Comparison of ENCODE assay signal across 8 cellular contexts in genomic region chr1:66374561-66375111, GRCh38.
DNase-seq lines count a peak whose midpoint lies in the region; ATAC-seq and TF ChIP-seq lines count a peak whose summit lies in the region.

No MANE protein-coding gene starts in this region.

- no peaks in the 10 kb centered on the region for H4K20me1 ChIP-seq in BLaER1

- POLR2A ChIA-PET in activated CD8-positive, alpha-beta T cell treated with anti-CD3 and anti-CD28 coated beads for 36 hours (lab: Charles Lee): interaction anchor here (0.7 to 1.6 kb wide), 7 partner anchors 9 to 124 kb away, joined by 3 to 5 read pairs (median 3); no protein-coding TSS in a partner anchor

- H3K9me3 ChIP-seq in BLaER1 (no peaks in the 10 kb centered on the region), left ventricle myocardium inferior (replicated peaks) (no peaks in the 10 kb centered on the region), transverse colon (no peaks in the 10 kb centered on the region)

- H3K36me3 Mint-ChIP-seq in activated CD8-positive, alpha-beta T cell treated with anti-CD3 and anti-CD28 coated beads for 36 hours (ENCODE audit: low read depth): peaks cover 37% of the 10 kb centered on the region

- no peaks in the 10 kb centered on the region for H3K36me3 ChIP-seq in BLaER1
- peaks cover 24% of the 10 kb centered on the region for H3K36me3 ChIP-seq in left ventricle myocardium inferior
- no peaks in the 10 kb centered on the region for H3K36me3 ChIP-seq in transverse colon

- H3K4me1 ChIP-seq in BLaER1 (peaks cover 59% of the 10 kb centered on the region), left ventricle myocardium inferior (peaks cover 53% of the 10 kb centered on the region), transverse colon (peaks cover 6 to 32% (median 10%) of the 10 kb centered on the region in 4 donors)

- WGBS in transverse colon (ENCODE audit: low coverage in 1 of 2), 2 donors: 45 to 48% methylated on average over 2 of the region's 2 CpGs

- H3K9ac ChIP-seq in BLaER1: no peak overlapping the region

- peak overlapping the region; percentile 60 for H3K4me3 Mint-ChIP-seq in activated CD8-positive, alpha-beta T cell treated with anti-CD3 and anti-CD28 coated beads for 36 hours

- H3K27me3 ChIP-seq in BLaER1 (no peaks in the 10 kb centered on the region), left ventricle myocardium inferior (ENCODE audit: low read depth) (no peaks in the 10 kb centered on the region), transverse colon (no peaks in the 10 kb centered on the region)

- H3K27ac ChIP-seq in BLaER1: peak overlapping the region; percentile 76
- H3K27ac ChIP-seq in left ventricle myocardium inferior (replicated peaks): peak overlapping the region; percentile 66
- H3K27ac ChIP-seq in transverse colon: peak overlapping the region; percentile 39 to 71 (median 60)

- no peak for TF ChIP-seq CTCF in activated CD8-positive, alpha-beta T cell treated with anti-CD3 and anti-CD28 coated beads for 36 hours (IDR thresholded peaks at IDR 0.05)
- TF ChIP-seq CTCF in left ventricle myocardium inferior (IDR thresholded peaks at IDR 0.05; ENCODE audit: borderline replicate concordance): no peak
- no peak for TF ChIP-seq CTCF in transverse colon (IDR thresholded peaks at IDR 0.05)

- CTCF ChIA-PET in activated CD8-positive, alpha-beta T cell treated with anti-CD3 and anti-CD28 coated beads for 36 hours (lab: Charles Lee): interaction anchor here (1.0 to 4.9 kb wide), 9 partner anchors 9 to 122 kb away, joined by 3 to 32 read pairs (median 4); no protein-coding TSS in a partner anchor

- H3K27me3 Mint-ChIP-seq in activated CD8-positive, alpha-beta T cell treated with anti-CD3 and anti-CD28 coated beads for 36 hours: no peaks in the 10 kb centered on the region

- H3K9me3 Mint-ChIP-seq in activated CD8-positive, alpha-beta T cell treated with anti-CD3 and anti-CD28 coated beads for 36 hours: no peaks in the 10 kb centered on the region

- in situ Hi-C loops in transverse colon (cut with MboI; ENCODE audit: low pct_ligation_motif_present in 1 of 4, low pct_unique_long_range_greater_than_20kb in 1 of 4, low sequenced_read_pairs in 3 of 4): no loop called here

- no peak overlapping the region for H3K4me3 ChIP-seq in BLaER1
- no peak overlapping the region for H3K4me3 ChIP-seq in left ventricle myocardium inferior
- H3K4me3 ChIP-seq in transverse colon: no peak overlapping the region

- H3K27ac Mint-ChIP-seq in activated CD8-positive, alpha-beta T cell treated with anti-CD3 and anti-CD28 coated beads for 36 hours: peak overlapping the region; percentile 93

- H3K4me1 Mint-ChIP-seq in activated CD8-positive, alpha-beta T cell treated with anti-CD3 and anti-CD28 coated beads for 36 hours (ENCODE audit: low read depth): peaks cover 75% of the 10 kb centered on the region

- no peak for TF ChIP-seq POLR2A in transverse colon (IDR thresholded peaks at IDR 0.05)

- peak; percentile 76 for DNase-seq in activated CD8-positive, alpha-beta T cell treated with anti-CD3 and anti-CD28 coated beads for 36 hours
- DNase-seq in left ventricle myocardium inferior: no peak
- no peak for DNase-seq in transverse colon
- DNase-seq in activated CD4-positive, CD25-positive, alpha-beta regulatory T cell (lab: John Stamatoyannopoulos, UW): no peak
- no peak for DNase-seq in left colon

- peak; percentile 48 for ATAC-seq in GM19328 (IDR thresholded peaks at IDR 0.05; ENCODE audit: unreplicated experiment)
- peak; percentile 50 for ATAC-seq in HG03342 (IDR thresholded peaks at IDR 0.05; ENCODE audit: unreplicated experiment)
- peak; percentile 75 for ATAC-seq in activated CD8-positive, alpha-beta T cell treated with anti-CD3 and anti-CD28 coated beads for 36 hours
- no peak for ATAC-seq in left colon

- intact Hi-C loops in activated CD8-positive, alpha-beta T cell treated with anti-CD3 and anti-CD28 coated beads for 36 hours (cut with micrococcal nuclease): loop anchor here (1.0 to 2.0 kb wide), 4 partner anchors 44 to 100 kb away; no protein-coding TSS in a partner anchor
- intact Hi-C loops in left ventricle myocardium inferior (cut with micrococcal nuclease): no loop called here
- intact Hi-C loops in transverse colon (cut with DNase I; ENCODE audit: low total_unique reads): no loop called here
- intact Hi-C loops in left colon (cut with DNase I, micrococcal nuclease): no loop called here

- peak overlapping the region; percentile 74 for H3K4me2 ChIP-seq in BLaER1

- TF ChIP-seq EP300 in transverse colon (IDR thresholded peaks at IDR 0.05; ENCODE audit: low read depth): no peak
